ENCODE assay signal across 1 cellular context in genomic region chr1:31802190-31803150, GRCh38.
TF ChIP-seq lines count a peak whose summit lies in the region.

No MANE protein-coding gene starts in this region.

TF ChIP-seq in SK-N-SH treated with all-trans-retinoic acid at 6 μM for 48 hours, 23 proteins besides CTCF, POLR2A, EP300 and RAD21 (continued from another document):
- TF ChIP-seq POU6F1 (CRISPR knock-in tag; IDR thresholded peaks at IDR 0.05; ENCODE audit: borderline replicate concordance, low read depth), result no peak
- TF ChIP-seq RARB (CRISPR knock-in tag; IDR thresholded peaks at IDR 0.05), result no peak
- TF ChIP-seq OSR1 (CRISPR knock-in tag; IDR thresholded peaks at IDR 0.05), result no peak
